ENCODE assay signal across 1 cellular context in genomic region chr17:67992541-67993152, GRCh38.
TF ChIP-seq lines count a peak whose summit lies in the region.

No MANE protein-coding gene starts in this region.

TF ChIP-seq in HepG2, 621 proteins besides CTCF, POLR2A, EP300 and RAD21 (continued from another document):
- TF ChIP-seq, protein P1, sequence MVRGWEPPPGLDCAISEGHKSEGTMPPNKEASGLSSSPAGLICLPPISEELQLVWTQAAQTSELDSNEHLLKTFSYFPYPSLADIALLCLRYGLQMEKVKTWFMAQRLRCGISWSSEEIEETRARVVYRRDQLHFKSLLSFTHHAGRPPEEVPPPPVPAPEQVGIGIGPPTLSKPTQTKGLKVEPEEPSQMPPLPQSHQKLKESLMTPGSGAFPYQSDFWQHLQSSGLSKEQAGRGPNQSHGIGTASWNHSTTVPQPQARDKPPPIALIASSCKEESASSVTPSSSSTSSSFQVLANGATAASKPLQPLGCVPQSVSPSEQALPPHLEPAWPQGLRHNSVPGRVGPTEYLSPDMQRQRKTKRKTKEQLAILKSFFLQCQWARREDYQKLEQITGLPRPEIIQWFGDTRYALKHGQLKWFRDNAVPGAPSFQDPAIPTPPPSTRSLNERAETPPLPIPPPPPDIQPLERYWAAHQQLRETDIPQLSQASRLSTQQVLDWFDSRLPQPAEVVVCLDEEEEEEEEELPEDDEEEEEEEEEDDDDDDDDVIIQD (CRISPR knock-in tag; IDR thresholded peaks at IDR 0.05; ENCODE audit: low read depth) = 0 out of 2 replicates have a peak, but pooled peaks have one; percentile 22
- no peak for TF ChIP-seq RXRA (CRISPR knock-in tag; IDR thresholded peaks at IDR 0.05)
- TF ChIP-seq HOXA5 (CRISPR knock-in tag; IDR thresholded peaks at IDR 0.05) = peak; percentile 75; the same call in 1 of the 2 replicates
- TF ChIP-seq SOX13 (IDR thresholded peaks at IDR 0.05) = 0 out of 2 replicates have a peak, but pooled peaks have one; percentile 20
- TF ChIP-seq SOX13 (CRISPR knock-in tag; conservative IDR thresholded peaks at IDR 0.05 in 1 of 2, IDR thresholded peaks at IDR 0.05 in 1 of 2) = no peak
- TF ChIP-seq RBAK (CRISPR knock-in tag; IDR thresholded peaks at IDR 0.05) = peak; percentile 50; the same call in 1 of the 2 replicates
- TF ChIP-seq HDAC2 (CRISPR knock-in tag; IDR thresholded peaks at IDR 0.05) = no peak
- TF ChIP-seq HMGXB4 (CRISPR knock-in tag; IDR thresholded peaks at IDR 0.05; ENCODE audit: borderline replicate concordance in 1 of 2, low read depth in 1 of 2) = no peak
- TF ChIP-seq MED13 (CRISPR knock-in tag; IDR thresholded peaks at IDR 0.05) = peak; percentile 50; the same call in 1 of the 2 replicates
- peak; percentile 2; the same call in 1 of the 2 replicates for TF ChIP-seq NR0B2 (CRISPR knock-in tag; IDR thresholded peaks at IDR 0.05)
- peak; percentile 27; the same call in 1 of the 2 replicates for TF ChIP-seq THAP9 (CRISPR knock-in tag; IDR thresholded peaks at IDR 0.05; ENCODE audit: borderline replicate concordance)
- TF ChIP-seq ZNF142 (CRISPR knock-in tag; IDR thresholded peaks at IDR 0.05) = 0 out of 2 replicates have a peak, but pooled peaks have one; percentile 19
- 0 out of 2 replicates have a peak, but pooled peaks have one; percentile 25 for TF ChIP-seq ZNF143 (CRISPR knock-in tag; IDR thresholded peaks at IDR 0.05)
- peak; percentile 4; the same call in 1 of the 2 replicates for TF ChIP-seq FOXA3 (CRISPR knock-in tag; IDR thresholded peaks at IDR 0.05)
- TF ChIP-seq ZSCAN29 (CRISPR knock-in tag; conservative IDR thresholded peaks at IDR 0.05) = peak; percentile 55; the same call in 1 of the 2 replicates
- TF ChIP-seq MEIS1 (CRISPR knock-in tag; IDR thresholded peaks at IDR 0.05; ENCODE audit: borderline replicate concordance) = 0 out of 2 replicates have a peak, but pooled peaks have one; percentile 19
- TF ChIP-seq FOXP1 (IDR thresholded peaks at IDR 0.05) = no peak
- TF ChIP-seq FOXP1 (CRISPR knock-in tag; IDR thresholded peaks at IDR 0.05) = 0 out of 2 replicates have a peak, but pooled peaks have one; percentile 20
- no peak for TF ChIP-seq NR2F1 (CRISPR knock-in tag; IDR thresholded peaks at IDR 0.05)
- TF ChIP-seq ZNF572 (CRISPR knock-in tag; IDR thresholded peaks at IDR 0.05) = peak; percentile 22; the same call in 1 of the 2 replicates
